13 cellular contexts compared by ENCODE assay signal in genomic region chr6:31820051-31820389, GRCh38. TPM values are rescaled to one million over a fixed set of nuclear protein-coding genes. Genes with fewer than 3 reads are reported as not detected.
A peak's percentile ranks its signal among the peaks of the same experiment; 100 is the strongest.
DNase-seq lines count a peak whose midpoint lies in the region; ATAC-seq and TF ChIP-seq lines count a peak whose summit lies in the region.
"Had no signal": no experiment of that assay in that cellular context is flagged by ENCODE, and none has a peak within 500 bp of the region (broad histone marks: within the 10 kb centered on the region; RNA-seq: fewer than 3 reads in every experiment).

No MANE protein-coding gene starts in this region.

- peak overlapping the region; percentile 40 for H3K27ac Mint-ChIP-seq in activated naive CD4-positive, alpha-beta T cell treated with anti-CD3 and anti-CD28 coated beads for 36 hours
- peak overlapping the region in 1 of 2 donors; percentile 15 for H3K27ac Mint-ChIP-seq in activated naive CD4-positive, alpha-beta T cell treated with anti-CD3 and anti-CD28 coated beads, Interleukin-2, amount 50 U/mL, for 72 hours
- H3K27ac Mint-ChIP-seq in activated T-helper 2 cell treated with anti-CD3 and anti-CD28 coated beads, Interferon-gamma antibody, Interleukin-2, Interleukin-4, amounts not matched to agents 10 μg/mL and 5 μg/mL and 100 μg/mL, durations not matched to agents 14 hours and 24 hours and 36 hours: no peak overlapping the region

- H3K18ac ChIP-seq in mesenchymal stem cell (ENCODE audit: low read depth in 1 of 2, low read length in 2 of 2): no peak overlapping the region

- CTCF ChIA-PET in activated naive CD4-positive, alpha-beta T cell treated with anti-CD3 and anti-CD28 coated beads for 36 hours (lab: Charles Lee): interaction anchor here (1.6 to 1.9 kb wide), 2 partner anchors 11 to 20 kb away, joined by 4 to 8 read pairs; no protein-coding TSS in a partner anchor

- H3K4ac ChIP-seq in mesenchymal stem cell (ENCODE audit: low read depth in 1 of 2, low read length in 2 of 2): no peak overlapping the region

- H3K27me3 Mint-ChIP-seq in activated naive CD4-positive, alpha-beta T cell treated with anti-CD3 and anti-CD28 coated beads for 36 hours (ENCODE audit: low read depth): no peaks in the 10 kb centered on the region
- H3K27me3 Mint-ChIP-seq in activated T-helper 2 cell treated with anti-CD3 and anti-CD28 coated beads, Interferon-gamma antibody, Interleukin-2, Interleukin-4, amounts not matched to agents 10 μg/mL and 5 μg/mL and 100 μg/mL, durations not matched to agents 14 hours and 24 hours and 36 hours (ENCODE audit: low read depth): no peaks in the 10 kb centered on the region

- no peaks in the 10 kb centered on the region for H3K36me3 Mint-ChIP-seq in activated naive CD4-positive, alpha-beta T cell treated with anti-CD3 and anti-CD28 coated beads for 36 hours (ENCODE audit: low read depth)
- peaks cover 7 to 24% of the 10 kb centered on the region in 2 donors for H3K36me3 Mint-ChIP-seq in activated naive CD4-positive, alpha-beta T cell treated with anti-CD3 and anti-CD28 coated beads, Interleukin-2, amount 50 U/mL, for 72 hours
- H3K36me3 Mint-ChIP-seq in activated T-helper 2 cell treated with anti-CD3 and anti-CD28 coated beads, Interferon-gamma antibody, Interleukin-2, Interleukin-4, amounts not matched to agents 10 μg/mL and 5 μg/mL and 100 μg/mL, durations not matched to agents 14 hours and 24 hours and 36 hours (ENCODE audit: low read depth): peaks cover 17% of the 10 kb centered on the region

- H3K4me3 Mint-ChIP-seq in activated naive CD4-positive, alpha-beta T cell treated with anti-CD3 and anti-CD28 coated beads for 36 hours: no peak overlapping the region
- H3K4me3 Mint-ChIP-seq in activated T-helper 2 cell treated with anti-CD3 and anti-CD28 coated beads, Interferon-gamma antibody, Interleukin-2, Interleukin-4, amounts not matched to agents 10 μg/mL and 5 μg/mL and 100 μg/mL, durations not matched to agents 14 hours and 24 hours and 36 hours (ENCODE audit: low read depth): peak overlapping the region; percentile 67

- no peak overlapping the region for H2BK120ac ChIP-seq in mesenchymal stem cell (ENCODE audit: low read depth, low read length)

- no peak overlapping the region for H3K14ac ChIP-seq in mesenchymal stem cell (ENCODE audit: low read length in 2 of 2)

- H3K27me3 ChIP-seq in mesenchymal stem cell (ENCODE audit: control insufficient read depth in 1 of 2, insufficient read depth in 1 of 2, low read length in 2 of 2) (no peaks in the 10 kb centered on the region), thoracic aorta (replicated peaks; ENCODE audit: insufficient read depth) (no peaks in the 10 kb centered on the region)

- H3K36me3 ChIP-seq in mesenchymal stem cell (ENCODE audit: control insufficient read depth in 1 of 2, insufficient read depth in 2 of 2, low read depth in 1 of 2, low read length in 2 of 2): no peaks in the 10 kb centered on the region
- no peaks in the 10 kb centered on the region for H3K36me3 ChIP-seq in thoracic aorta

- H3K4me1 Mint-ChIP-seq in activated naive CD4-positive, alpha-beta T cell treated with anti-CD3 and anti-CD28 coated beads for 36 hours (ENCODE audit: low read depth): peaks cover 55% of the 10 kb centered on the region
- H3K4me1 Mint-ChIP-seq in activated T-helper 2 cell treated with anti-CD3 and anti-CD28 coated beads, Interferon-gamma antibody, Interleukin-2, Interleukin-4, amounts not matched to agents 10 μg/mL and 5 μg/mL and 100 μg/mL, durations not matched to agents 14 hours and 24 hours and 36 hours (ENCODE audit: low read depth): peaks cover 32% of the 10 kb centered on the region

- no peak overlapping the region for H3K4me2 ChIP-seq in mesenchymal stem cell (ENCODE audit: low read length, poor library complexity, severe bottlenecking)

- H3K79me1 ChIP-seq in mesenchymal stem cell (replicated peaks; ENCODE audit: low read length, poor library complexity, severe bottlenecking): peaks cover 6% of the 10 kb centered on the region

- peaks cover 16% of the 10 kb centered on the region for H3K4me1 ChIP-seq in mesenchymal stem cell (ENCODE audit: control insufficient read depth, insufficient read depth, low read depth, low read length)
- peaks cover 27 to 55% of the 10 kb centered on the region in 2 donors for H3K4me1 ChIP-seq in thoracic aorta (ENCODE audit: control insufficient read depth in 1 of 2, low read depth in 2 of 2)

- no peak overlapping the region for H2BK5ac ChIP-seq in mesenchymal stem cell (ENCODE audit: low read depth, low read length, poor library complexity, severe bottlenecking)

- H2BK12ac ChIP-seq in mesenchymal stem cell (ENCODE audit: low read length in 2 of 2): no peak overlapping the region

- TF ChIP-seq CTCF in thoracic aorta (IDR thresholded peaks at IDR 0.05): no peak

- no peak overlapping the region for H3K23ac ChIP-seq in mesenchymal stem cell (ENCODE audit: low read length in 2 of 2)

- H3K4me3 ChIP-seq in mesenchymal stem cell (ENCODE audit: insufficient read depth in 1 of 2, low read depth in 1 of 2, low read length in 2 of 2) (no peak overlapping the region), thoracic aorta (peak overlapping the region; percentile 70)

- H2BK15ac ChIP-seq in mesenchymal stem cell (ENCODE audit: low read depth, poor library complexity, severe bottlenecking): no peak overlapping the region

- no peak overlapping the region for H2AFZ ChIP-seq in mesenchymal stem cell (ENCODE audit: low read depth, low read length)

- WGBS in mesenchymal stem cell: 94% methylated on average over 3 of the region's 3 CpGs

- no peak for ATAC-seq in activated naive CD4-positive, alpha-beta T cell treated with anti-CD3 and anti-CD28 coated beads, Interleukin-2, amount 50 U/mL, for 72 hours
- ATAC-seq in thoracic aorta (ENCODE audit: insufficient number of reproducible peaks, low FRiP score, low read depth): no peak

- H4K91ac ChIP-seq in mesenchymal stem cell (ENCODE audit: low read length): no peak overlapping the region

- peak overlapping the region; percentile 10 for H4K8ac ChIP-seq in mesenchymal stem cell (ENCODE audit: low read length)

- H3K27ac ChIP-seq in mesenchymal stem cell (ENCODE audit: low read length, poor library complexity, severe bottlenecking) (no peak overlapping the region), thoracic aorta (peak overlapping the region; percentile 19 to 92)

- peak overlapping the region; percentile 32 for H3K9ac ChIP-seq in mesenchymal stem cell (ENCODE audit: low read length)

- no peak overlapping the region for H2AK5ac ChIP-seq in mesenchymal stem cell (ENCODE audit: low read length, severe bottlenecking)

- no peaks in the 10 kb centered on the region for H3K9me3 ChIP-seq in mesenchymal stem cell (ENCODE audit: control insufficient read depth, low read length)
- H3K9me3 ChIP-seq in thoracic aorta: no peaks in the 10 kb centered on the region

- intact Hi-C loops in activated naive CD4-positive, alpha-beta T cell treated with anti-CD3 and anti-CD28 coated beads for 36 hours (cut with micrococcal nuclease): loop anchor here (5.0 to 10.0 kb wide), 2 partner anchors 323 to 1155 kb away; partner anchors contain the start of gene MICB
- intact Hi-C loops in activated T-helper 2 cell treated with anti-CD3 and anti-CD28 coated beads, Interferon-gamma antibody, Interleukin-2, Interleukin-4, amounts not matched to agents 10 μg/mL and 5 μg/mL and 100 μg/mL, durations not matched to agents 14 hours and 24 hours and 36 hours (cut with micrococcal nuclease): loop anchor here (5.0 to 10.0 kb wide), 2 partner anchors 42 to 245 kb away; partner anchors contain the start of genes LTA, NEU1 and TNF

- H3K9me3 Mint-ChIP-seq in activated naive CD4-positive, alpha-beta T cell treated with anti-CD3 and anti-CD28 coated beads for 36 hours: no peaks in the 10 kb centered on the region
- no peaks in the 10 kb centered on the region for H3K9me3 Mint-ChIP-seq in activated naive CD4-positive, alpha-beta T cell treated with anti-CD3 and anti-CD28 coated beads, Interleukin-2, amount 50 U/mL, for 72 hours
- no peaks in the 10 kb centered on the region for H3K9me3 Mint-ChIP-seq in activated T-helper 2 cell treated with anti-CD3 and anti-CD28 coated beads, Interferon-gamma antibody, Interleukin-2, Interleukin-4, amounts not matched to agents 10 μg/mL and 5 μg/mL and 100 μg/mL, durations not matched to agents 14 hours and 24 hours and 36 hours

- DNase-seq in activated naive CD4-positive, alpha-beta T cell treated with anti-CD3 and anti-CD28 coated beads for 36 hours: no peak
- DNase-seq in activated naive CD4-positive, alpha-beta T cell treated with anti-CD3 and anti-CD28 coated beads, Interleukin-2, amount 50 U/mL, for 72 hours (ENCODE audit: low spot score in 2 of 2): no peak
- DNase-seq in activated T-helper 2 cell treated with anti-CD3 and anti-CD28 coated beads, Interferon-gamma antibody, Interleukin-2, Interleukin-4, amounts not matched to agents 10 μg/mL and 5 μg/mL and 100 μg/mL, durations not matched to agents 14 hours and 24 hours and 36 hours (ENCODE audit: low spot score): no peak
- DNase-seq in mesenchymal stem cell (no peak), thoracic aorta (ENCODE audit: low spot score) (no peak), NCI-H82 treated with DMSO at 0.1 percent for 48 hours (lab: John Stamatoyannopoulos, UW; ENCODE audit: unreplicated experiment) (no peak), HT-29 (ENCODE audit: low spot score) (no peak), NCI-H446 (lab: John Stamatoyannopoulos, UW) (no peak)
- DNase-seq: activated effector memory CD4-positive, alpha-beta T cell treated with anti-CD3 and anti-CD28 coated beads, Interleukin-2, amount 50 U/mL, for 16 hours; head of caudate nucleus; NK-92 treated with Interleukin-12 subunit alpha and Interleukin-12 subunit beta, amount 100 ng/mL, for 24 hours; stimulated activated CD4-positive, alpha-beta T cell treated with anti-CD3 and anti-CD28 coated beads, Interleukin-4, amount 100 ng/mL, for 1 hour; T-helper 9 cell had no signal

RNA-seq across cellular contexts. Expression of gene HSPA1A, which starts 4.7 kb away (rescaled TPM):
- total RNA-seq in activated naive CD4-positive, alpha-beta T cell treated with anti-CD3 and anti-CD28 coated beads for 36 hours: 10 to 100 TPM; 19.8 to 23.1 TPM
- total RNA-seq in activated naive CD4-positive, alpha-beta T cell treated with anti-CD3 and anti-CD28 coated beads, Interleukin-2, amount 50 U/mL, for 72 hours: 10 to 100 TPM; 55.1 to 79.8 TPM
- 112 and 118 TPM in 2 replicates for total RNA-seq in activated T-helper 2 cell treated with anti-CD3 and anti-CD28 coated beads, Interferon-gamma antibody, Interleukin-2, Interleukin-4, amounts not matched to agents 10 μg/mL and 5 μg/mL and 100 μg/mL, durations not matched to agents 14 hours and 24 hours and 36 hours
- 42.7 TPM for polyA plus RNA-seq in mesenchymal stem cell (2013, experiment 1 of 2)
- 44.5 TPM for polyA plus RNA-seq in mesenchymal stem cell (2013, experiment 2 of 2)
- 100 to 1,000 TPM; 240 to 354 TPM for total RNA-seq in thoracic aorta
- 379 and 403 TPM in 2 replicates for total RNA-seq in HT-29 (2014; rRNA removed; shearing (Covaris generic))

RNA-seq across cellular contexts. Expression of gene HSPA1L, which starts 4.9 kb away (rescaled TPM):
- total RNA-seq in activated naive CD4-positive, alpha-beta T cell treated with anti-CD3 and anti-CD28 coated beads for 36 hours: under 1 TPM; 0.86 to 0.95 TPM
- total RNA-seq in activated naive CD4-positive, alpha-beta T cell treated with anti-CD3 and anti-CD28 coated beads, Interleukin-2, amount 50 U/mL, for 72 hours: 1 to 10 TPM; 2.3 to 2.8 TPM
- total RNA-seq in activated T-helper 2 cell treated with anti-CD3 and anti-CD28 coated beads, Interferon-gamma antibody, Interleukin-2, Interleukin-4, amounts not matched to agents 10 μg/mL and 5 μg/mL and 100 μg/mL, durations not matched to agents 14 hours and 24 hours and 36 hours: 2.1 and 2.4 TPM in 2 replicates
- 0.70 TPM for polyA plus RNA-seq in mesenchymal stem cell (2013, experiment 1 of 2)
- 0.64 TPM for polyA plus RNA-seq in mesenchymal stem cell (2013, experiment 2 of 2)
- total RNA-seq in thoracic aorta: 1 to 10 TPM; 1.1 to 1.2 TPM
- total RNA-seq in HT-29 (2014; rRNA removed; shearing (Covaris generic)): 0.64 and 1.3 TPM in 2 replicates

RNA-seq across cellular contexts. Expression of gene HSPA1B, which starts 7.5 kb away (rescaled TPM):
- total RNA-seq in activated naive CD4-positive, alpha-beta T cell treated with anti-CD3 and anti-CD28 coated beads for 36 hours: 10 to 100 TPM; 47.8 to 50.1 TPM
- 100 to 1,000 TPM in 1 of 2 donors, 10 to 100 TPM in 1; 53.8 to 171 TPM for total RNA-seq in activated naive CD4-positive, alpha-beta T cell treated with anti-CD3 and anti-CD28 coated beads, Interleukin-2, amount 50 U/mL, for 72 hours
- total RNA-seq in activated T-helper 2 cell treated with anti-CD3 and anti-CD28 coated beads, Interferon-gamma antibody, Interleukin-2, Interleukin-4, amounts not matched to agents 10 μg/mL and 5 μg/mL and 100 μg/mL, durations not matched to agents 14 hours and 24 hours and 36 hours: 116 and 120 TPM in 2 replicates
- polyA plus RNA-seq in mesenchymal stem cell (2013, experiment 1 of 2): 29.0 TPM
- 26.7 TPM for polyA plus RNA-seq in mesenchymal stem cell (2013, experiment 2 of 2)
- 100 to 1,000 TPM; 178 to 262 TPM for total RNA-seq in thoracic aorta
- 655 TPM in 2 replicates for total RNA-seq in HT-29 (2014; rRNA removed; shearing (Covaris generic))

RNA-seq across cellular contexts. Expression of gene LSM2, which starts 13.3 kb away (rescaled TPM):
- total RNA-seq in activated naive CD4-positive, alpha-beta T cell treated with anti-CD3 and anti-CD28 coated beads for 36 hours: 100 to 1,000 TPM; 172 to 174 TPM
- total RNA-seq in activated naive CD4-positive, alpha-beta T cell treated with anti-CD3 and anti-CD28 coated beads, Interleukin-2, amount 50 U/mL, for 72 hours: 100 to 1,000 TPM; 150 to 173 TPM
- 130 TPM in 2 replicates for total RNA-seq in activated T-helper 2 cell treated with anti-CD3 and anti-CD28 coated beads, Interferon-gamma antibody, Interleukin-2, Interleukin-4, amounts not matched to agents 10 μg/mL and 5 μg/mL and 100 μg/mL, durations not matched to agents 14 hours and 24 hours and 36 hours
- 56.3 TPM for polyA plus RNA-seq in mesenchymal stem cell (2013, experiment 1 of 2)
- polyA plus RNA-seq in mesenchymal stem cell (2013, experiment 2 of 2): 60.3 TPM
- total RNA-seq in thoracic aorta: 10 to 100 TPM; 21.2 to 40.1 TPM
- 77.4 and 93.6 TPM in 2 replicates for total RNA-seq in HT-29 (2014; rRNA removed; shearing (Covaris generic))

RNA-seq across cellular contexts. Expression of gene VARS1, which starts 24.5 kb away (rescaled TPM):
- 100 to 1,000 TPM; 157 to 161 TPM for total RNA-seq in activated naive CD4-positive, alpha-beta T cell treated with anti-CD3 and anti-CD28 coated beads for 36 hours
- total RNA-seq in activated naive CD4-positive, alpha-beta T cell treated with anti-CD3 and anti-CD28 coated beads, Interleukin-2, amount 50 U/mL, for 72 hours: 100 to 1,000 TPM in 1 of 2 donors, 10 to 100 TPM in 1; 57.7 to 127 TPM
- total RNA-seq in activated T-helper 2 cell treated with anti-CD3 and anti-CD28 coated beads, Interferon-gamma antibody, Interleukin-2, Interleukin-4, amounts not matched to agents 10 μg/mL and 5 μg/mL and 100 μg/mL, durations not matched to agents 14 hours and 24 hours and 36 hours: 166 and 176 TPM in 2 replicates
- 36.2 TPM for polyA plus RNA-seq in mesenchymal stem cell (2013, experiment 1 of 2)
- 34.7 TPM for polyA plus RNA-seq in mesenchymal stem cell (2013, experiment 2 of 2)
- 10 to 100 TPM; 24.8 to 46.8 TPM for total RNA-seq in thoracic aorta
- total RNA-seq in HT-29 (2014; rRNA removed; shearing (Covaris generic)): 128 and 138 TPM in 2 replicates
